In genomic region chr10:77240959-77241358, GRCh38 we compare ENCODE assay signal across 20 cellular contexts.
"Had no signal": no experiment of that assay in that cellular context is flagged by ENCODE, and none has a peak within 500 bp of the region (broad histone marks: within the 10 kb centered on the region; RNA-seq: fewer than 3 reads in every experiment).

No MANE protein-coding gene starts in this region.

- H3K4me3 Mint-ChIP-seq: activated B cell treated with CpG ODN at 0.5 μM for 24 hours; activated CD4-positive, alpha-beta memory T cell treated with anti-CD3 and anti-CD28 coated beads, Interleukin-2, amount 10 ng/mL, durations not matched to agents 7 days and 5 days; activated CD8-positive, alpha-beta memory T cell treated with anti-CD3 and anti-CD28 coated beads, Interleukin-2, amount 10 ng/mL, durations not matched to agents 7 days and 5 days; activated naive CD8-positive, alpha-beta T cell treated with anti-CD3 and anti-CD28 coated beads, Interleukin-2, amount 10 ng/mL, durations not matched to agents 7 days and 5 days; activated T-helper 17 cell treated with anti-CD3 and anti-CD28 coated beads, Interleukin-2, amount 50 U/mL, for 72 hours; endodermal cell; stimulated activated naive CD8-positive, alpha-beta T cell treated with anti-CD3 and anti-CD28 coated beads, Interleukin-15, Interleukin-2, amounts not matched to agents 100 ng/mL and 50 ng/mL, for 24 hours; T-helper 2 cell treated with Interferon-gamma antibody and Interleukin-4, amounts not matched to agents 5 μg/mL and 100 μg/mL, for 36 hours had no signal

- H3K27me3 Mint-ChIP-seq: activated B cell treated with CpG ODN at 0.5 μM for 24 hours; activated CD4-positive, alpha-beta memory T cell treated with anti-CD3 and anti-CD28 coated beads, Interleukin-2, amount 10 ng/mL, durations not matched to agents 7 days and 5 days had no signal

- H3K4me1 Mint-ChIP-seq: activated CD4-positive, alpha-beta memory T cell treated with anti-CD3 and anti-CD28 coated beads, Interleukin-2, amount 10 ng/mL, durations not matched to agents 7 days and 5 days; activated T-helper 17 cell treated with anti-CD3 and anti-CD28 coated beads, Interleukin-2, amount 50 U/mL, for 72 hours had no signal

- H3K9me3 Mint-ChIP-seq: activated B cell treated with CpG ODN at 0.5 μM for 24 hours; activated CD4-positive, alpha-beta memory T cell treated with anti-CD3 and anti-CD28 coated beads, Interleukin-2, amount 10 ng/mL, durations not matched to agents 7 days and 5 days; activated naive CD8-positive, alpha-beta T cell treated with anti-CD3 and anti-CD28 coated beads, Interleukin-2, amount 10 ng/mL, durations not matched to agents 7 days and 5 days; activated T-helper 17 cell treated with anti-CD3 and anti-CD28 coated beads, Interleukin-2, amount 50 U/mL, for 72 hours; endodermal cell; stimulated activated naive CD8-positive, alpha-beta T cell treated with anti-CD3 and anti-CD28 coated beads, Interleukin-15, Interleukin-2, amounts not matched to agents 100 ng/mL and 50 ng/mL, for 24 hours; T-helper 2 cell treated with Interferon-gamma antibody and Interleukin-4, amounts not matched to agents 5 μg/mL and 100 μg/mL, for 36 hours had no signal

- H3K27ac ChIP-seq: body of pancreas, skin epidermis, suprapubic skin, upper lobe of right lung had no signal

- H3K27ac Mint-ChIP-seq: activated B cell treated with CpG ODN at 0.5 μM for 24 hours; activated CD4-positive, alpha-beta memory T cell treated with anti-CD3 and anti-CD28 coated beads, Interleukin-2, amount 10 ng/mL, durations not matched to agents 7 days and 5 days; activated CD8-positive, alpha-beta memory T cell treated with anti-CD3 and anti-CD28 coated beads, Interleukin-2, amount 10 ng/mL, durations not matched to agents 7 days and 5 days; activated naive CD8-positive, alpha-beta T cell treated with anti-CD3 and anti-CD28 coated beads, Interleukin-2, amount 10 ng/mL, durations not matched to agents 7 days and 5 days; activated T-helper 17 cell treated with anti-CD3 and anti-CD28 coated beads, Interleukin-2, amount 50 U/mL, for 72 hours; endodermal cell; stimulated activated naive CD8-positive, alpha-beta T cell treated with anti-CD3 and anti-CD28 coated beads, Interleukin-15, Interleukin-2, amounts not matched to agents 100 ng/mL and 50 ng/mL, for 24 hours; T-helper 2 cell treated with Interferon-gamma antibody and Interleukin-4, amounts not matched to agents 5 μg/mL and 100 μg/mL, for 36 hours had no signal

- H3K4me1 ChIP-seq: upper lobe of right lung had no signal

- DNase-seq: activated B cell treated with CpG ODN at 0.5 μM for 24 hours; activated CD4-positive, alpha-beta memory T cell treated with anti-CD3 and anti-CD28 coated beads, Interleukin-2, amount 10 ng/mL, durations not matched to agents 7 days and 5 days; activated CD4-positive, alpha-beta T cell treated with anti-CD3 and anti-CD28 coated beads for 4 hours; activated CD8-positive, alpha-beta memory T cell treated with anti-CD3 and anti-CD28 coated beads, Interleukin-2, amount 10 ng/mL, durations not matched to agents 7 days and 5 days; activated naive CD4-positive, alpha-beta T cell; activated naive CD8-positive, alpha-beta T cell treated with anti-CD3 and anti-CD28 coated beads, Interleukin-2, amount 10 ng/mL, durations not matched to agents 7 days and 5 days; amygdala; body of pancreas; endodermal cell; mesenchymal stem cell; occipital lobe; right cardiac atrium; stimulated activated CD4-positive, alpha-beta T cell treated with anti-CD3 and anti-CD28 coated beads, Interleukin-15, amount 100 ng/mL, for 24 hours; stimulated activated CD4-positive, alpha-beta T cell treated with anti-CD3 and anti-CD28 coated beads, Interleukin-2, amount 100 ng/mL, for 48 hours; upper lobe of right lung had no signal

- H3K36me3 Mint-ChIP-seq: activated CD8-positive, alpha-beta memory T cell treated with anti-CD3 and anti-CD28 coated beads, Interleukin-2, amount 10 ng/mL, durations not matched to agents 7 days and 5 days; activated naive CD8-positive, alpha-beta T cell treated with anti-CD3 and anti-CD28 coated beads, Interleukin-2, amount 10 ng/mL, durations not matched to agents 7 days and 5 days had no signal

- H3K4me3 ChIP-seq: body of pancreas, skin epidermis, suprapubic skin, upper lobe of right lung had no signal

- H3K27me3 ChIP-seq: body of pancreas, suprapubic skin, upper lobe of right lung had no signal

- H3K36me3 ChIP-seq: suprapubic skin, upper lobe of right lung had no signal

- ATAC-seq: activated CD8-positive, alpha-beta memory T cell treated with anti-CD3 and anti-CD28 coated beads, Interleukin-2, amount 10 ng/mL, durations not matched to agents 7 days and 5 days; activated T-helper 17 cell treated with anti-CD3 and anti-CD28 coated beads, Interleukin-2, amount 50 U/mL, for 72 hours; body of pancreas; right cardiac atrium; upper lobe of right lung had no signal

- H3K9me3 ChIP-seq: body of pancreas, suprapubic skin, upper lobe of right lung had no signal
